Comparison of ENCODE assay signal across 1 cellular context in the genomic region with DNA sequence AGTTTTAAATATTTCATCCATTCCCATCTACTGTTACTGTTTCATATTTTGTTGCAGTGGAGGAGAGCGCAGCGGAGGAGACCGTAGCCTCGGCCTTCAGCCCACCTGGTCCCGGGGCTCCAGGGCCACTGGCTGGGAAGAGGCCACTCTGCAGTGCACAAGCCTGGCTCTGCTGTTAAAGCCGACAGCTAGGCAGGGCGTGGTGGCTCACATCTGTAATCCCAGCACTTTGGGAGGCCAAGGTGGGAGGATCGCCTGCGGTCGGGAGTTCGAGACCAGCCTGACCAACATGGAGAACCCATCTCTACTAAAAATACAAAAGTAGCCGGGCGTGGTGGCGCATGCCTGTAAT.
A peak's percentile ranks its signal among the peaks of the same experiment; 100 is the strongest.
TF ChIP-seq lines count a peak whose summit lies in the region.

No MANE protein-coding gene starts in this region.

TF ChIP-seq in GM12878, 131 proteins besides CTCF, POLR2A, EP300 and RAD21:
- TF ChIP-seq KAT2A (conservative IDR thresholded peaks at IDR 0.05; ENCODE audit: control insufficient read depth, low read depth, low read length) = no peak
- peak; percentile 3; the same call in 1 of the 2 replicates for TF ChIP-seq EED (IDR thresholded peaks at IDR 0.05; ENCODE audit: low read depth)
- no peak for TF ChIP-seq SPI1 (IDR thresholded peaks at IDR 0.05; ENCODE audit: borderline replicate concordance, insufficient read depth, low read depth, low read length)
- TF ChIP-seq POLR2AphosphoS5 (IDR thresholded peaks at IDR 0.05; ENCODE audit: low read length) = no peak
- no peak for TF ChIP-seq DPF2 (IDR thresholded peaks at IDR 0.05)
- TF ChIP-seq GATAD2B (conservative IDR thresholded peaks at IDR 0.05; ENCODE audit: low read depth) = peak; percentile 35; the same call in 1 of the 2 replicates
- TF ChIP-seq HCFC1 (IDR thresholded peaks at IDR 0.05; ENCODE audit: low read length) = no peak
